Comparison of ENCODE assay signal across 9 cellular contexts in the genomic region with DNA sequence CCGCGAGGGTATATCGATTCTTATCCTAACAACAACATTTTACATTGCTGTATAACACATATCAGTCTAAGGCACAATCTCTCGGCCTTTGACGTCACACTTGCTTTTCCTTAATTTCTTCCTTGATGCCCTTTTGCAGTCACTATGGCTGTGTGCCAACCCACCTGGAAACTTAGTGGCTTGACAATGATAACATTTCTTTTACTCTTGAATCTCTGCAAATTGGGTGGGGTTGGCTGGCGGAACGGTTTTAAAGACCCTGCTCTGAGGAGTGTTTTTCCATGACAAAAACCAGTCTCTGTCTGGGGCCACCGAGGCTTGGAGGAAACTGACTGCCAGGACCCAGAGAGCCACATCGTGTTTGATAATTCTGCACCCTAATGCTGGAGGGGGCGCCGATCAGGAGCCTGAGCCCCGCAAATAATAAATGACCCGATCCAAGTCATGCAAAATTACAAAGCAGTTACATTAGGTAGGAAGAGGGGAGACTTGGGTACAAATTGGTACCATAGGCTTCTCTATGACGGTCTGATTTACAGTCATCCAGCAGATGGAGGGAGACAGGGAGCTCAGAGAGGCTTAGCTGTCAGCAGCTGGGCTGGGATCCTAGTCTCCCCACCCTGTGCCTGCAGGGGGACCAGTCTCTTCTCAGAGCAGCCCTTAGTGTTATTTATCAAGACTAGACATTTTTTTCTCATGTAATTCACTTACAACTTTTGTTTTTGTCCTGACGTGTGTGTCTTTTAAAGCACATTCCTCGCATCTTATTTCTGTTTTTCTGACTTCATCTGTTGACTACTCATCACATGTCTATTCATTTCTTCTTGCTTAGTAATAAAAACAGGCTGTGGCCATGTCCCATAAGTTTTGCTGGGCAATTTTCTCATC.
DNase-seq lines count a peak whose midpoint lies in the region; ATAC-seq and TF ChIP-seq lines count a peak whose summit lies in the region.
"Had no signal": no experiment of that assay in that cellular context is flagged by ENCODE, and none has a peak within 500 bp of the region (broad histone marks: within the 10 kb centered on the region; RNA-seq: fewer than 3 reads in every experiment).

No MANE protein-coding gene starts in this region.

- H3K27ac ChIP-seq in PC-3 (ENCODE audit: low read length) (no peak overlapping the region), esophagus squamous epithelium (peak overlapping the region in 3 of 4 donors; percentile 71 to 86 (median 72))
- H3K27ac ChIP-seq: parathyroid adenoma had no signal

- 63 to 68% methylated on average over 12 to 16 of the region's 16 CpGs for WGBS in esophagus squamous epithelium, 2 donors

- no peaks in the 10 kb centered on the region for H3K9me2 ChIP-seq in PC-3 (replicated peaks; ENCODE audit: low read length)

- H3K4me3 ChIP-seq in PC-3 (ENCODE audit: low read length) (no peak overlapping the region), esophagus squamous epithelium (no peak overlapping the region), skeletal muscle satellite cell (ENCODE audit: low read length) (no peak overlapping the region)

- no TSS peak for BruUV-seq in PC-3 (replicated peaks; lab: Mats Ljungman, UMichigan)

- ATAC-seq in PC-3 (peak; percentile 35; the same call in 1 of the 2 replicates), GM21723 (IDR thresholded peaks at IDR 0.05; ENCODE audit: unreplicated experiment) (no peak)

- no peak for TF ChIP-seq POLR2A in esophagus squamous epithelium (IDR thresholded peaks at IDR 0.05)

- H4K20me1 ChIP-seq in PC-3 (ENCODE audit: low read length), result no peaks in the 10 kb centered on the region

- DNase-seq in GM10266 (ENCODE audit: extremely low spot score), result no peak
- peak; percentile 2 for DNase-seq in PC-3
- no peak for DNase-seq in esophagus squamous epithelium (lab: John Stamatoyannopoulos, UW)
- DNase-seq in Ammon's horn (ENCODE audit: low spot score), result no peak
- no peak for DNase-seq in activated CD8-positive, alpha-beta memory T cell treated with anti-CD3 and anti-CD28 coated beads for 24 hours
- DNase-seq in mesenteric fat pad (ENCODE audit: low spot score), result no peak

- CTCF ChIA-PET in PC-3 (lab: Charles Lee), result no interaction called here

- H3K4me2 ChIP-seq in PC-3 (ENCODE audit: low read length) (no peak overlapping the region), skeletal muscle satellite cell (ENCODE audit: low read length) (peak overlapping the region; percentile 59)

- TF ChIP-seq CTCF in GM10266 (IDR thresholded peaks at IDR 0.05; ENCODE audit: control insufficient read depth, insufficient read depth, low read depth, missing control alignments) (peak; percentile 9), PC-3 (conservative IDR thresholded peaks at IDR 0.05; ENCODE audit: low read depth, low read length) (0 out of 2 replicates have a peak, but pooled peaks have one; percentile 12), esophagus squamous epithelium (IDR thresholded peaks at IDR 0.05) (no peak)

- H3K9ac ChIP-seq in PC-3 (ENCODE audit: low read length) (no peak overlapping the region), skeletal muscle satellite cell (ENCODE audit: low read depth, low read length) (peak overlapping the region; percentile 58)
- H3K9ac ChIP-seq: parathyroid adenoma had no signal

- H3K4me1 ChIP-seq in PC-3 (ENCODE audit: insufficient read depth, low read length), result peaks cover 3% of the 10 kb centered on the region; the same call in 1 of the 2 replicates
- H3K4me1 ChIP-seq in esophagus squamous epithelium, result peaks cover 13 to 40% (median 35%) of the 10 kb centered on the region in 3 donors
- H3K4me1 ChIP-seq in skeletal muscle satellite cell (ENCODE audit: control insufficient read depth, insufficient read depth, low read length), result peaks cover 35% of the 10 kb centered on the region
- H3K4me1 ChIP-seq: parathyroid adenoma had no signal

- H3K27me3 ChIP-seq in PC-3 (ENCODE audit: low read length) (no peaks in the 10 kb centered on the region), esophagus squamous epithelium (no peaks in the 10 kb centered on the region), skeletal muscle satellite cell (ENCODE audit: control insufficient read depth, insufficient read depth, low read length) (no peaks in the 10 kb centered on the region)

- no peaks in the 10 kb centered on the region for H3K9me3 ChIP-seq in PC-3 (ENCODE audit: low read length)
- H3K9me3 ChIP-seq in esophagus squamous epithelium, result no peaks in the 10 kb centered on the region
- H3K9me3 ChIP-seq in skeletal muscle satellite cell (replicated peaks; ENCODE audit: low read length), result no peaks in the 10 kb centered on the region

- intact Hi-C loops in PC-3 (cut with micrococcal nuclease) (no loop called here), esophagus squamous epithelium (cut with DNase I) (no loop called here)

- no peaks in the 10 kb centered on the region for H3F3A ChIP-seq in PC-3 (ENCODE audit: low read length, unreplicated experiment)

- POLR2A ChIA-PET in PC-3 (lab: Charles Lee; ENCODE audit: unreplicated experiment), result interaction anchor here (0.6 kb wide), 1 partner anchor 36 kb away, joined by 3 read pairs; no protein-coding TSS in a partner anchor

- no peaks in the 10 kb centered on the region for H3K79me2 ChIP-seq in PC-3 (ENCODE audit: low read length)
- H3K79me2 ChIP-seq: parathyroid adenoma had no signal

- H2AFZ ChIP-seq in PC-3 (ENCODE audit: low read length), result no peak overlapping the region
- H2AFZ ChIP-seq: parathyroid adenoma had no signal

- H3K36me3 ChIP-seq in PC-3 (ENCODE audit: low read depth, low read length), result no peaks in the 10 kb centered on the region
- H3K36me3 ChIP-seq in esophagus squamous epithelium, result no peaks in the 10 kb centered on the region
- H3K36me3 ChIP-seq in skeletal muscle satellite cell (ENCODE audit: insufficient read depth, low read length), result no peaks in the 10 kb centered on the region

Comparison
In these comparisons a context has a peak if more than half of its experiments do, and no peak if none do; other contexts are left out.
1. CTCF ChIP-seq: peak in GM10266 (single experiment) and PC-3 (single experiment); none in esophagus squamous epithelium (0 of 6).